8 cellular contexts compared by ENCODE assay signal in genomic region chr10:49115015-49115795, GRCh38. TPM values are rescaled to one million over a fixed set of nuclear protein-coding genes. Genes with fewer than 3 reads are reported as not detected.
DNase-seq lines count a peak whose midpoint lies in the region; ATAC-seq and TF ChIP-seq lines count a peak whose summit lies in the region.

Gene VSTM4 (minus strand): TSS chr10:49115522. CDS start chr10:49115485, 37 bp downstream.

- H3K4me3 ChIP-seq in heart right ventricle (peak within 1 kb of the TSS; percentile 11 to 79 (median 66)), parathyroid adenoma (ENCODE audit: low read depth, low read length) (peak within 1 kb of the TSS; percentile 60)

- H3K27me3 Mint-ChIP-seq in activated CD4-positive, alpha-beta T cell treated with anti-CD3 and anti-CD28 coated beads, Interleukin-2, amount 10 ng/mL, durations not matched to agents 24 days and 14 days = peaks cover 46% of the 10 kb centered on the region
- H3K27me3 Mint-ChIP-seq in activated naive CD8-positive, alpha-beta T cell = peaks cover 8% of the 10 kb centered on the region

- peaks cover 3 to 60% (median 45%) of the 10 kb centered on the region in 9 donors for H3K4me1 ChIP-seq in heart right ventricle
- H3K4me1 ChIP-seq in parathyroid adenoma = peaks cover 49% of the 10 kb centered on the region

- no peak for DNase-seq in activated CD4-positive, alpha-beta T cell treated with anti-CD3 and anti-CD28 coated beads, Interleukin-2, amount 10 ng/mL, durations not matched to agents 24 days and 14 days
- DNase-seq in activated CD4-positive, alpha-beta T cell treated with anti-CD3 and anti-CD28 coated beads, Interleukin-2, amount 50 U/mL, for 4 hours = no peak
- DNase-seq in heart right ventricle (peak; percentile 41 to 68), NCI-H774 (lab: John Stamatoyannopoulos, UW) (no peak)

- peak in 4 of 9 donors; percentile 18 to 36 (median 23) for TF ChIP-seq CTCF in heart right ventricle (IDR thresholded peaks at IDR 0.05)
- no peak for TF ChIP-seq CTCF in parathyroid adenoma (IDR thresholded peaks at IDR 0.05)

- H3K4me1 Mint-ChIP-seq in activated CD4-positive, alpha-beta T cell treated with anti-CD3 and anti-CD28 coated beads, Interleukin-2, amount 10 ng/mL, durations not matched to agents 24 days and 14 days = peaks cover 4% of the 10 kb centered on the region
- peaks cover 4% of the 10 kb centered on the region for H3K4me1 Mint-ChIP-seq in activated naive CD8-positive, alpha-beta T cell (ENCODE audit: low read depth)

- H2AFZ ChIP-seq in parathyroid adenoma = peak within 1 kb of the TSS; percentile 86

- H3K4me3 Mint-ChIP-seq in activated CD4-positive, alpha-beta T cell treated with anti-CD3 and anti-CD28 coated beads, Interleukin-2, amount 10 ng/mL, durations not matched to agents 24 days and 14 days = peak within 1 kb of the TSS; percentile 53
- peak within 1 kb of the TSS; percentile 27 for H3K4me3 Mint-ChIP-seq in activated naive CD8-positive, alpha-beta T cell

- peak within 1 kb of the TSS in 9 of 10 donors; percentile 74 to 89 (median 87) for H3K27ac ChIP-seq in heart right ventricle
- H3K27ac ChIP-seq in parathyroid adenoma = peak within 1 kb of the TSS; percentile 83

- intact Hi-C loops in activated CD4-positive, alpha-beta T cell treated with anti-CD3 and anti-CD28 coated beads, Interleukin-2, amount 10 ng/mL, durations not matched to agents 24 days and 14 days (cut with micrococcal nuclease) = loop anchor here (5.0 kb wide), 1 partner anchor 38 kb away; no protein-coding TSS in a partner anchor
- intact Hi-C loops in heart right ventricle (cut with DNase I) = loop anchor here in 4 of 10 donors (2.0 to 10.0 kb wide), 4 partner anchors 30 to 133 kb away; no protein-coding TSS in a partner anchor

- peaks cover 28% of the 10 kb centered on the region for H3K79me2 ChIP-seq in parathyroid adenoma

- 2% methylated on average over 73 to 95 of the region's 95 CpGs for WGBS in heart right ventricle, 2 donors

- H3K36me3 Mint-ChIP-seq in activated CD4-positive, alpha-beta T cell treated with anti-CD3 and anti-CD28 coated beads, Interleukin-2, amount 10 ng/mL, durations not matched to agents 24 days and 14 days (ENCODE audit: low read depth) = no peaks in the 10 kb centered on the region
- no peaks in the 10 kb centered on the region for H3K36me3 Mint-ChIP-seq in activated naive CD8-positive, alpha-beta T cell

- no peaks in the 10 kb centered on the region for H3K36me3 ChIP-seq in heart right ventricle
- no peaks in the 10 kb centered on the region for H3K36me3 ChIP-seq in parathyroid adenoma (ENCODE audit: control insufficient read depth, insufficient read depth, low read length)

- H3K9ac ChIP-seq in parathyroid adenoma = peak within 1 kb of the TSS; percentile 8

- H3K9me3 Mint-ChIP-seq in activated CD4-positive, alpha-beta T cell treated with anti-CD3 and anti-CD28 coated beads, Interleukin-2, amount 10 ng/mL, durations not matched to agents 24 days and 14 days = no peaks in the 10 kb centered on the region
- no peaks in the 10 kb centered on the region for H3K9me3 Mint-ChIP-seq in activated naive CD8-positive, alpha-beta T cell (ENCODE audit: low read depth)

- H3K27me3 ChIP-seq in heart right ventricle (peaks cover 0 to 12% (median 0%) of the 10 kb centered on the region in 7 donors), parathyroid adenoma (ENCODE audit: control insufficient read depth, insufficient read depth, low read length) (no peaks in the 10 kb centered on the region)

- peak; percentile 22 to 73 (median 51) for ATAC-seq in heart right ventricle
- no peak for ATAC-seq in GM18861 (IDR thresholded peaks at IDR 0.05; ENCODE audit: unreplicated experiment)
- ATAC-seq in HG03342 (IDR thresholded peaks at IDR 0.05; ENCODE audit: unreplicated experiment) = no peak

- no peaks in the 10 kb centered on the region for H3K9me3 ChIP-seq in heart right ventricle
- H3K9me3 ChIP-seq in parathyroid adenoma (ENCODE audit: control insufficient read depth, low read length) = no peaks in the 10 kb centered on the region

- H3K27ac Mint-ChIP-seq in activated CD4-positive, alpha-beta T cell treated with anti-CD3 and anti-CD28 coated beads, Interleukin-2, amount 10 ng/mL, durations not matched to agents 24 days and 14 days = no peak within 1 kb of the TSS
- H3K27ac Mint-ChIP-seq in activated naive CD8-positive, alpha-beta T cell = no peak within 1 kb of the TSS

- H3K4me2 ChIP-seq in parathyroid adenoma (ENCODE audit: low read length) = peak within 1 kb of the TSS; percentile 85

RNA-seq across cellular contexts. Expression of gene VSTM4, which starts in this region (rescaled TPM):
- total RNA-seq in activated CD4-positive, alpha-beta T cell treated with anti-CD3 and anti-CD28 coated beads, Interleukin-2, amount 10 ng/mL, durations not matched to agents 24 days and 14 days = 0.50 and 0.63 TPM in 2 replicates
- total RNA-seq in heart right ventricle = 10 to 100 TPM; 12.0 to 26.7 (median 18.1) TPM
- polyA plus RNA-seq in heart right ventricle = 1 to 10 TPM; 5.0 to 6.1 TPM

Comparison
In these comparisons a context has a peak if more than half of its experiments do, and no peak if none do; other contexts are left out.
1. DNase-seq: peak in heart right ventricle (2 of 2); none in activated CD4-positive, alpha-beta T cell treated with anti-CD3 and anti-CD28 coated beads, Interleukin-2, amount 10 ng/mL, durations not matched to agents 24 days and 14 days (single experiment), activated CD4-positive, alpha-beta T cell treated with anti-CD3 and anti-CD28 coated beads, Interleukin-2, amount 50 U/mL, for 4 hours (0 of 2) and NCI-H774 (single experiment).
2. ATAC-seq: peak in heart right ventricle (8 of 8); none in GM18861 (single experiment) and HG03342 (single experiment).